Comparison of ENCODE assay signal across 24 cellular contexts in genomic region chr10:35949820-35950219, GRCh38.
"Had no signal": no experiment of that assay in that cellular context is flagged by ENCODE, and none has a peak within 500 bp of the region (broad histone marks: within the 10 kb centered on the region; RNA-seq: fewer than 3 reads in every experiment).

No MANE protein-coding gene starts in this region.

- H3K36me3 Mint-ChIP-seq: activated naive CD8-positive, alpha-beta T cell treated with anti-CD3 and anti-CD28 coated beads, Interleukin-2, amount 10 ng/mL, durations not matched to agents 7 days and 5 days; stimulated activated memory B cell treated with anti-CD40 and anti-IgM and Interleukin-4, amounts not matched to agents 10 μg/mL and 1 μg/mL and 100 μg/mL, for 72 hours had no signal

- H3K27ac Mint-ChIP-seq: activated CD4-positive, alpha-beta T cell treated with anti-CD3 and anti-CD28 coated beads, Interleukin-2, amount 10 ng/mL, durations not matched to agents 7 days and 5 days; activated CD8-positive, alpha-beta T cell treated with anti-CD3 and anti-CD28 coated beads, Interleukin-2, amount 10 ng/mL, durations not matched to agents 7 days and 5 days; activated naive CD8-positive, alpha-beta T cell treated with anti-CD3 and anti-CD28 coated beads, Interleukin-2, amount 10 ng/mL, durations not matched to agents 7 days and 5 days; activated T-cell treated with anti-CD3 and anti-CD28 coated beads, Interleukin-2, amount 50 U/mL, for 24 hours; activated T-helper 2 cell treated with anti-CD3 and anti-CD28 coated beads, Interferon-gamma antibody, Interleukin-2, Interleukin-4, amounts not matched to agents 10 μg/mL and 5 μg/mL and 100 μg/mL, durations not matched to agents 14 hours and 24 hours and 36 hours; stimulated activated memory B cell treated with anti-CD40 and anti-IgM and Interleukin-4, amounts not matched to agents 10 μg/mL and 1 μg/mL and 100 μg/mL, for 72 hours had no signal

- H3K4me1 Mint-ChIP-seq: activated CD4-positive, alpha-beta T cell treated with anti-CD3 and anti-CD28 coated beads, Interleukin-2, amount 10 ng/mL, durations not matched to agents 7 days and 5 days; activated naive CD8-positive, alpha-beta T cell treated with anti-CD3 and anti-CD28 coated beads, Interleukin-2, amount 10 ng/mL, durations not matched to agents 7 days and 5 days; stimulated activated memory B cell treated with anti-CD40 and anti-IgM and Interleukin-4, amounts not matched to agents 10 μg/mL and 1 μg/mL and 100 μg/mL, for 72 hours had no signal

- H3K79me2 ChIP-seq: hepatocyte had no signal

- H3K27me3 ChIP-seq: breast epithelium, hepatocyte, ovary, right lobe of liver, SJSA1, spleen, testis, upper lobe of right lung had no signal

- H3K36me3 ChIP-seq: breast epithelium, ovary, right lobe of liver, SJSA1, spleen, upper lobe of right lung had no signal

- H3K4me2 ChIP-seq: hepatocyte had no signal

- H3K9me3 Mint-ChIP-seq: activated CD4-positive, alpha-beta T cell treated with anti-CD3 and anti-CD28 coated beads, Interleukin-2, amount 10 ng/mL, durations not matched to agents 7 days and 5 days; stimulated activated memory B cell treated with anti-CD40 and anti-IgM and Interleukin-4, amounts not matched to agents 10 μg/mL and 1 μg/mL and 100 μg/mL, for 72 hours had no signal

- DNase-seq: activated CD4-positive, alpha-beta T cell treated with anti-CD3 and anti-CD28 coated beads, Interleukin-2, amount 10 ng/mL, durations not matched to agents 7 days and 5 days; activated CD4-positive, CD25-positive, alpha-beta regulatory T cell; activated CD8-positive, alpha-beta T cell treated with anti-CD3 and anti-CD28 coated beads, Interleukin-2, amount 10 ng/mL, durations not matched to agents 7 days and 5 days; activated naive CD4-positive, alpha-beta T cell treated with Interleukin-2 at 50 U/mL for 16 hours; activated naive CD8-positive, alpha-beta T cell treated with anti-CD3 and anti-CD28 coated beads, Interleukin-2, amount 10 ng/mL, durations not matched to agents 7 days and 5 days; activated T-cell treated with anti-CD3 and anti-CD28 coated beads, Interleukin-2, amount 50 U/mL, for 24 hours; anterior cingulate cortex; cerebellar nuclear complex; effector CD8-positive, alpha-beta T cell; foreskin fibroblast; left ventricle myocardium superior; ovary; psoas muscle; right lobe of liver; spleen; stimulated activated CD4-positive, alpha-beta T cell treated with anti-CD3 and anti-CD28 coated beads, Interleukin-4, amount 100 ng/mL, for 4 hours; T-helper 2 cell; testis; upper lobe of right lung had no signal

- H3K27ac ChIP-seq: breast epithelium, hepatocyte, ovary, psoas muscle, right lobe of liver, SJSA1, spleen, testis, upper lobe of right lung had no signal

- H3K4me3 ChIP-seq: breast epithelium, hepatocyte, ovary, psoas muscle, right lobe of liver, SJSA1, spleen, testis, upper lobe of right lung had no signal

- ATAC-seq: activated CD8-positive, alpha-beta T cell treated with anti-CD3 and anti-CD28 coated beads, Interleukin-2, amount 10 ng/mL, durations not matched to agents 7 days and 5 days; left ventricle myocardium superior; psoas muscle; right lobe of liver; stimulated activated memory B cell treated with anti-CD40 and anti-IgM and Interleukin-4, amounts not matched to agents 10 μg/mL and 1 μg/mL and 100 μg/mL, for 72 hours; upper lobe of right lung had no signal

- H3K4me1 ChIP-seq: breast epithelium, psoas muscle, right lobe of liver, SJSA1, spleen, testis, upper lobe of right lung had no signal

- H3K27me3 Mint-ChIP-seq: activated CD4-positive, alpha-beta T cell treated with anti-CD3 and anti-CD28 coated beads, Interleukin-2, amount 10 ng/mL, durations not matched to agents 7 days and 5 days; activated naive CD8-positive, alpha-beta T cell treated with anti-CD3 and anti-CD28 coated beads, Interleukin-2, amount 10 ng/mL, durations not matched to agents 7 days and 5 days; activated T-cell treated with anti-CD3 and anti-CD28 coated beads, Interleukin-2, amount 50 U/mL, for 24 hours; stimulated activated memory B cell treated with anti-CD40 and anti-IgM and Interleukin-4, amounts not matched to agents 10 μg/mL and 1 μg/mL and 100 μg/mL, for 72 hours had no signal

- H2AFZ ChIP-seq: hepatocyte had no signal

- H3K4me3 Mint-ChIP-seq: activated CD4-positive, alpha-beta T cell treated with anti-CD3 and anti-CD28 coated beads, Interleukin-2, amount 10 ng/mL, durations not matched to agents 7 days and 5 days; activated CD8-positive, alpha-beta T cell treated with anti-CD3 and anti-CD28 coated beads, Interleukin-2, amount 10 ng/mL, durations not matched to agents 7 days and 5 days; activated naive CD8-positive, alpha-beta T cell treated with anti-CD3 and anti-CD28 coated beads, Interleukin-2, amount 10 ng/mL, durations not matched to agents 7 days and 5 days; activated T-cell treated with anti-CD3 and anti-CD28 coated beads, Interleukin-2, amount 50 U/mL, for 24 hours; stimulated activated memory B cell treated with anti-CD40 and anti-IgM and Interleukin-4, amounts not matched to agents 10 μg/mL and 1 μg/mL and 100 μg/mL, for 72 hours had no signal

- H3K9me3 ChIP-seq: breast epithelium, ovary, psoas muscle, right lobe of liver, SJSA1, spleen, testis, upper lobe of right lung had no signal
